ENCODE assay signal across 8 cellular contexts in genomic region chr7:120856621-120857352, GRCh38. TPM values are rescaled to one million over a fixed set of nuclear protein-coding genes. Genes with fewer than 3 reads are reported as not detected.
A peak's percentile ranks its signal among the peaks of the same experiment; 100 is the strongest.
DNase-seq lines count a peak whose midpoint lies in the region; ATAC-seq, FAIRE-seq and TF ChIP-seq lines count a peak whose summit lies in the region.

No MANE protein-coding gene starts in this region.

- no peak for FAIRE-seq in D721Med (lab: Jason Lieb, UNC)

- no peaks in the 10 kb centered on the region for H3K27me3 ChIP-seq in colonic mucosa

- H3K36me3 Mint-ChIP-seq in stimulated activated naive CD8-positive, alpha-beta T cell treated with anti-CD3 and anti-CD28 coated beads, Interleukin-15, Interleukin-2, amounts not matched to agents 100 ng/mL and 50 ng/mL, for 24 hours (ENCODE audit: low read depth): no peaks in the 10 kb centered on the region

- DNase-seq in SHP77 treated with DMSO at 0.1 percent for 48 hours (lab: John Stamatoyannopoulos, UW) (peak; percentile 67), colonic mucosa (peak; percentile 59), left kidney (ENCODE audit: low read depth, low spot score) (peak; percentile 93), D721Med (ENCODE audit: insufficient read length, low spot score) (no peak)

- peak overlapping the region; percentile 79 for H3K4me3 Mint-ChIP-seq in stimulated activated naive CD8-positive, alpha-beta T cell treated with anti-CD3 and anti-CD28 coated beads, Interleukin-15, Interleukin-2, amounts not matched to agents 100 ng/mL and 50 ng/mL, for 24 hours

- peaks cover 57% of the 10 kb centered on the region for H3K27me3 Mint-ChIP-seq in stimulated activated naive CD8-positive, alpha-beta T cell treated with anti-CD3 and anti-CD28 coated beads, Interleukin-15, Interleukin-2, amounts not matched to agents 100 ng/mL and 50 ng/mL, for 24 hours

- H3K9me3 ChIP-seq in colonic mucosa: no peaks in the 10 kb centered on the region

- H3K9ac ChIP-seq in colonic mucosa (ENCODE audit: low read depth in 2 of 2, low read length in 2 of 2): peak overlapping the region; percentile 57 to 79

- no peaks in the 10 kb centered on the region for H3K9me3 Mint-ChIP-seq in stimulated activated naive CD8-positive, alpha-beta T cell treated with anti-CD3 and anti-CD28 coated beads, Interleukin-15, Interleukin-2, amounts not matched to agents 100 ng/mL and 50 ng/mL, for 24 hours

- H3K27ac Mint-ChIP-seq in stimulated activated naive CD8-positive, alpha-beta T cell treated with anti-CD3 and anti-CD28 coated beads, Interleukin-15, Interleukin-2, amounts not matched to agents 100 ng/mL and 50 ng/mL, for 24 hours: no peak overlapping the region

- no peaks in the 10 kb centered on the region for H3K36me3 ChIP-seq in colonic mucosa

- no peak for TF ChIP-seq CTCF in colonic mucosa (IDR thresholded peaks at IDR 0.05)
- TF ChIP-seq CTCF in D721Med (IDR thresholded peaks at IDR 0.05; ENCODE audit: insufficient read depth, missing control alignments): no peak

- H3K4me3 ChIP-seq in GM08714 (ENCODE audit: low read length) (peak overlapping the region; percentile 75), colonic mucosa (peak overlapping the region; percentile 58)

- peak; percentile 65 for ATAC-seq in GM21390 (IDR thresholded peaks at IDR 0.05; ENCODE audit: unreplicated experiment)
- peak; percentile 69 for ATAC-seq in HG03571 (IDR thresholded peaks at IDR 0.05; ENCODE audit: unreplicated experiment)

- peaks cover 4% of the 10 kb centered on the region for H3K4me1 ChIP-seq in colonic mucosa

- intact Hi-C loops in colonic mucosa (cut with DNase I): loop anchor here (5.0 kb wide), 1 partner anchor 49 kb away; no protein-coding TSS in a partner anchor

- peaks cover 11% of the 10 kb centered on the region for H3K4me1 Mint-ChIP-seq in stimulated activated naive CD8-positive, alpha-beta T cell treated with anti-CD3 and anti-CD28 coated beads, Interleukin-15, Interleukin-2, amounts not matched to agents 100 ng/mL and 50 ng/mL, for 24 hours (ENCODE audit: low read depth)

- H3K27ac ChIP-seq in colonic mucosa: peak overlapping the region; percentile 88

RNA-seq across cellular contexts. Expression of gene TSPAN12, which starts 1.2 kb away (rescaled TPM):
- total RNA-seq in colonic mucosa: 10 to 100 TPM; 22.0 to 38.7 TPM
